Comparison of ENCODE assay signal across 13 cellular contexts in the genomic region with DNA sequence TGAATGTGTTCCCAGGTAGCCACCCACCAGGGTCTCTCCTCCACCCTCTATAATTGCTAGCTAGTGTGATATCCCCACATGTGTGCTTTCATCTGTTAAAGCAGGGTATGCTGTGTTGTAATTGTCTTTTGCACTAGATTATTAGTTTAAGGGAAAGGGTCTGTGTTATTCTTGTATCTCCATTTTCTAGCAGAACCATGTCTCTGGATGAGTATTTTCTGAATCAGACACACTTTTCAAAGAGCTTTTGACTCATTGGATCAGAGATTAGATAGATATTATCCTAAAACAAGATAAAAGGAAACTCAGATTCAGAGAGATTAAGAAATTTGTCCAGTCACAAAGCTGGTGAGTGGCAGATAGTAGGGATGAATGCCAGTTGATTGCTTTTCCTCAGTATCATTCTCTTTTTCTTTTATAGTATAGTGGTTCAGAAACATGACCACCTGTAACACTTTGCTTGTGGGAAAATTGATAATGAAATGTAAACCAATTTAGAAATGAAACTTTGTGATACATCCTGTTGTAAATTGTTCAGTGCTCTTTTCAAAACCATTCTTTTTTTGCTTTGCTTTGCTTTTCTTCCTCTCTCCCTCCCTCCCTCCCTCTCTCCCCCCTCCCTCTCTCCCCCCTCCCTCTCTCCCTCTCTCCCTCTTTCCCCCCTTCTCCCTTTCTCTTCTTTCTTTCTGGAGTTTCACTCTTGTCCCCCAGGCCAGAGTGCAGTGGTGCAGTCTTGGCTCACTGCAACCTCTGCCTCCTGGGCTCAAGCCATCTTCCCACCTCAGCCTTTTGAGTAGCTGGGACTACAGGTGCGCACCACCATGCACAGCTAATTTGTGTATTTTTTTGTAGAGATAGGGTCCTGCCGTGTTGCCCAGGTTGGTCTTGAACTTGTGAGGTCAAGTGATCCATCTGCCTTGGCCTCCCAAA. TPM values are rescaled to one million over a fixed set of nuclear protein-coding genes. Genes with fewer than 3 reads are reported as not detected.
A peak's percentile ranks its signal among the peaks of the same experiment; 100 is the strongest.
DNase-seq lines count a peak whose midpoint lies in the region; ATAC-seq and FAIRE-seq lines count a peak whose summit lies in the region.
"Had no signal": no experiment of that assay in that cellular context is flagged by ENCODE, and none has a peak within 500 bp of the region (broad histone marks: within the 10 kb centered on the region; RNA-seq: fewer than 3 reads in every experiment).

No MANE protein-coding gene starts in this region.

- no peaks in the 10 kb centered on the region for H3K36me3 ChIP-seq in naive thymus-derived CD4-positive, alpha-beta T cell (ENCODE audit: control insufficient read depth in 2 of 3, insufficient read depth in 3 of 3, low read length in 3 of 3)

- CTCF ChIA-PET in naive thymus-derived CD4-positive, alpha-beta T cell (lab: Charles Lee): no interaction called here

- no peaks in the 10 kb centered on the region for H3K27me3 Mint-ChIP-seq in T-helper 2 cell treated with Interferon-gamma antibody and Interleukin-4, amounts not matched to agents 5 μg/mL and 100 μg/mL, for 36 hours (ENCODE audit: low read depth)
- H3K27me3 Mint-ChIP-seq in naive thymus-derived CD4-positive, alpha-beta T cell: no peaks in the 10 kb centered on the region

- POLR2A ChIA-PET in naive thymus-derived CD4-positive, alpha-beta T cell (lab: Charles Lee): interaction anchor here (0.6 to 1.1 kb wide), 3 partner anchors 11 to 44 kb away, joined by 3 to 7 read pairs (median 5); a partner anchor contains a TSS

- intact Hi-C loops in naive thymus-derived CD4-positive, alpha-beta T cell (cut with micrococcal nuclease): no loop called here

- H3K36me3 Mint-ChIP-seq in T-helper 2 cell treated with Interferon-gamma antibody and Interleukin-4, amounts not matched to agents 5 μg/mL and 100 μg/mL, for 36 hours (ENCODE audit: low read depth): peaks cover 5% of the 10 kb centered on the region
- H3K36me3 Mint-ChIP-seq in naive thymus-derived CD4-positive, alpha-beta T cell: peaks cover 0 to 12% (median 0%) of the 10 kb centered on the region in 5 donors

- no peaks in the 10 kb centered on the region for H3K9me3 Mint-ChIP-seq in T-helper 2 cell treated with Interferon-gamma antibody and Interleukin-4, amounts not matched to agents 5 μg/mL and 100 μg/mL, for 36 hours
- H3K9me3 Mint-ChIP-seq in naive thymus-derived CD4-positive, alpha-beta T cell: no peaks in the 10 kb centered on the region

- H3K4me3 ChIP-seq in naive thymus-derived CD4-positive, alpha-beta T cell (ENCODE audit: low read length): no peak overlapping the region

- H3K27me3 ChIP-seq in naive thymus-derived CD4-positive, alpha-beta T cell (ENCODE audit: control insufficient read depth in 2 of 2, insufficient read depth in 2 of 2, low read length in 2 of 2): no peaks in the 10 kb centered on the region

- peaks cover 0 to 6% of the 10 kb centered on the region in 2 donors for H3K4me1 ChIP-seq in naive thymus-derived CD4-positive, alpha-beta T cell (ENCODE audit: control insufficient read depth in 2 of 2, insufficient read depth in 2 of 2, low read length in 2 of 2)

- peaks cover 42% of the 10 kb centered on the region for H3K4me1 Mint-ChIP-seq in T-helper 2 cell treated with Interferon-gamma antibody and Interleukin-4, amounts not matched to agents 5 μg/mL and 100 μg/mL, for 36 hours (ENCODE audit: low read depth)
- peaks cover 27 to 56% (median 49%) of the 10 kb centered on the region in 7 donors for H3K4me1 Mint-ChIP-seq in naive thymus-derived CD4-positive, alpha-beta T cell

- H3K27ac ChIP-seq in naive thymus-derived CD4-positive, alpha-beta T cell (ENCODE audit: low read depth, low read length): peak overlapping the region; percentile 20

- FAIRE-seq in GM19239 (lab: Jason Lieb, UNC): peak; percentile 84

- DNase-seq in NCI-H748 (lab: John Stamatoyannopoulos, UW; ENCODE audit: unreplicated experiment) (peak; percentile 27), NCI-H748 treated with DMSO at 0.1 percent for 48 hours (lab: John Stamatoyannopoulos, UW) (no peak), GM19239 (ENCODE audit: insufficient read length, low spot score) (no peak), DMS79 (lab: John Stamatoyannopoulos, UW) (no peak), SIG-M5 treated with dmso at 0.1 percent for 504 hours (lab: John Stamatoyannopoulos, UW; ENCODE audit: unreplicated experiment) (no peak), COLO829 (ENCODE audit: low spot score) (no peak)
- DNase-seq in T-helper 2 cell treated with Interferon-gamma antibody and Interleukin-4, amounts not matched to agents 5 μg/mL and 100 μg/mL, for 36 hours (ENCODE audit: low spot score): no peak
- no peak for DNase-seq in naive thymus-derived CD4-positive, alpha-beta T cell
- DNase-seq: dermis blood vessel endothelial cell, islet precursor cell, MV-4-11, NCI-H510A treated with DMSO at 0.1 percent for 48 hours, SIG-M5 had no signal

- H3K27ac Mint-ChIP-seq in T-helper 2 cell treated with Interferon-gamma antibody and Interleukin-4, amounts not matched to agents 5 μg/mL and 100 μg/mL, for 36 hours: peak overlapping the region; percentile 72
- H3K27ac Mint-ChIP-seq in naive thymus-derived CD4-positive, alpha-beta T cell: peak overlapping the region; percentile 28 to 82 (median 56)

- no peaks in the 10 kb centered on the region for H3K9me3 ChIP-seq in naive thymus-derived CD4-positive, alpha-beta T cell (ENCODE audit: control insufficient read depth in 2 of 3, low read length in 3 of 3)

- H3K4me3 Mint-ChIP-seq in T-helper 2 cell treated with Interferon-gamma antibody and Interleukin-4, amounts not matched to agents 5 μg/mL and 100 μg/mL, for 36 hours: peak overlapping the region; percentile 41
- H3K4me3 Mint-ChIP-seq in naive thymus-derived CD4-positive, alpha-beta T cell: peak overlapping the region in 6 of 10 donors; percentile 1 to 74 (median 18)

- no peak for ATAC-seq in naive thymus-derived CD4-positive, alpha-beta T cell

RNA-seq across cellular contexts. Expression of a gene that starts 7.4 kb away (rescaled TPM):
- 10 to 100 TPM; 16.0 to 35.2 (median 19.8) TPM for total RNA-seq in naive thymus-derived CD4-positive, alpha-beta T cell
- 1 to 10 TPM; 3.9 to 4.2 TPM for polyA plus RNA-seq in naive thymus-derived CD4-positive, alpha-beta T cell

RNA-seq across cellular contexts. Expression of a gene that starts 43.5 kb away (rescaled TPM):
- total RNA-seq in naive thymus-derived CD4-positive, alpha-beta T cell: 10 to 100 TPM; 26.9 to 53.1 (median 43.6) TPM
- 10 to 100 TPM; 21.9 to 22.8 TPM for polyA plus RNA-seq in naive thymus-derived CD4-positive, alpha-beta T cell
